ENCODE assay signal across 8 cellular contexts in the genomic region with DNA sequence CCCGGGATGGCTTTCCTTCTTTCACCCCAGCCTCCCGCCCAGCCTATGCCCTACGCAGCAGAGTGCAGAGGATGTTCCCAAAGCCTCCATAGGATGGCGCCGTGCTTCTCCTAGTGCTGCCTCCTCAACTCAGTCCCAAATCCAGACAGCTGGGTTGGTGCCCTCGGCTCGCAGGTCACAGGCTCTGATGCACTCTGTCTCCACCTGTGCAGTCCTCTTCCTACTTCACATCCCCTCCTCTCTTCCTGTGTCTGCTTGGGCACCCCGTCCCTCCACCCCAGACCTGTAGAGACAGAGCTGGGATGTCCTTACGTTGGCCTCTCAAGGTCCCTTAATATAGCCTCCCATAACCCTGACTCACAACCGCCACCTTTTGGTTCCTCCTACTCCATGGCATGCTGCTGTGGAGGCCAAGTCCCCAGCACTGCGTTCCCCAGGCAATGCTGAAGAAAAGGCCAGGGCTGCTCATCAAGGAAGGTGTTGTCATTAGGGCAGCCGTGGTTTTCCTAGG.
A peak's percentile ranks its signal among the peaks of the same experiment; 100 is the strongest.
DNase-seq lines count a peak whose midpoint lies in the region; ATAC-seq and TF ChIP-seq lines count a peak whose summit lies in the region.

No MANE protein-coding gene starts in this region.

- intact Hi-C loops in Right ventricle myocardium superior (cut with DNase I): loop anchor here (5.0 kb wide), 1 partner anchor 178 kb away; no protein-coding TSS in a partner anchor

- H3K4me3 Mint-ChIP-seq in WTC11: no peak overlapping the region

- H3K4me3 ChIP-seq in HL-60 (replicated peaks; ENCODE audit: insufficient read depth, low read length): no peak overlapping the region

- DNase-seq in DMS153 (lab: John Stamatoyannopoulos, UW) (peak; percentile 55), HL-60 (ENCODE audit: low read depth in 1 of 2, low spot score in 1 of 2) (peak in 1 of 2 experiments; percentile 52), WTC11 (ENCODE audit: low spot score) (peak; percentile 67), Right ventricle myocardium superior (peak; percentile 50), foreskin melanocyte (no peak), HCEC 1CT (no peak)
- peak; percentile 44 to 46 for DNase-seq in stimulated activated CD4-positive, alpha-beta T cell treated with anti-CD3 and anti-CD28 coated beads, Interleukin-2, amount 100 ng/mL, for 24 hours

- ATAC-seq in WTC11 (peak; percentile 94), Right ventricle myocardium superior (ENCODE audit: poor library complexity) (peak; percentile 93), HG03135 (IDR thresholded peaks at IDR 0.05; ENCODE audit: unreplicated experiment) (no peak)

- CTCF ChIA-PET in WTC11 (lab: Charles Lee): interaction anchor here (0.6 to 5.5 kb wide), 15 partner anchors 26 to 326 kb away, joined by 3 to 63 read pairs (median 4); partner anchors contain the start of gene GADD45G

- no peaks in the 10 kb centered on the region for H3K9me3 Mint-ChIP-seq in WTC11

- H3K36me3 Mint-ChIP-seq in WTC11: no peaks in the 10 kb centered on the region

- no peaks in the 10 kb centered on the region for H3K27me3 ChIP-seq in HL-60 (ENCODE audit: insufficient read depth, poor library complexity, severe bottlenecking)

- H3K4me1 Mint-ChIP-seq in WTC11: peaks cover 45% of the 10 kb centered on the region

- no peak overlapping the region for H3K27ac ChIP-seq in HL-60 (replicated peaks)

- peak; percentile 20 for TF ChIP-seq CTCF in HL-60 (IDR thresholded peaks at IDR 0.05; ENCODE audit: insufficient read depth, low read length)
- peak; percentile 33; the same call in 1 of the 2 replicates for TF ChIP-seq CTCF in WTC11 (IDR thresholded peaks at IDR 0.05)

- H3K27ac Mint-ChIP-seq in WTC11: no peak overlapping the region

- H3K27me3 Mint-ChIP-seq in WTC11 (ENCODE audit: low read depth): no peaks in the 10 kb centered on the region

- POLR2A ChIA-PET in WTC11 (lab: Charles Lee): no interaction called here

TF ChIP-seq in WTC11, 78 proteins besides CTCF, POLR2A, EP300 and RAD21:
- TF ChIP-seq NR1H2 (CRISPR knock-in tag; IDR thresholded peaks at IDR 0.05): no peak
- TF ChIP-seq, protein P1, sequence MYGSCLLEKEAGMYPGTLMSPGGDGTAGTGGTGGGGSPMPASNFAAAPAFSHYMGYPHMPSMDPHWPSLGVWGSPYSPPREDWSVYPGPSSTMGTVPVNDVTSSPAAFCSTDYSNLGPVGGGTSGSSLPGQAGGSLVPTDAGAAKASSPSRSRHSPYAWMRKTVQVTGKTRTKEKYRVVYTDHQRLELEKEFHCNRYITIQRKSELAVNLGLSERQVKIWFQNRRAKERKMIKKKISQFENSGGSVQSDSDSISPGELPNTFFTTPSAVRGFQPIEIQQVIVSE (CRISPR knock-in tag; IDR thresholded peaks at IDR 0.05; ENCODE audit: borderline replicate concordance): no peak
- no peak for TF ChIP-seq ZNF425 (CRISPR knock-in tag; conservative IDR thresholded peaks at IDR 0.05)
- TF ChIP-seq NR3C1 (CRISPR knock-in tag; conservative IDR thresholded peaks at IDR 0.05; ENCODE audit: low read depth): no peak
- TF ChIP-seq ZNF396 (CRISPR knock-in tag; IDR thresholded peaks at IDR 0.05; ENCODE audit: borderline replicate concordance): no peak
- TF ChIP-seq ZNF671 (CRISPR knock-in tag; IDR thresholded peaks at IDR 0.05): no peak
- no peak for TF ChIP-seq NFYB (CRISPR knock-in tag; conservative IDR thresholded peaks at IDR 0.05; ENCODE audit: low read depth)
- TF ChIP-seq, protein P2, sequence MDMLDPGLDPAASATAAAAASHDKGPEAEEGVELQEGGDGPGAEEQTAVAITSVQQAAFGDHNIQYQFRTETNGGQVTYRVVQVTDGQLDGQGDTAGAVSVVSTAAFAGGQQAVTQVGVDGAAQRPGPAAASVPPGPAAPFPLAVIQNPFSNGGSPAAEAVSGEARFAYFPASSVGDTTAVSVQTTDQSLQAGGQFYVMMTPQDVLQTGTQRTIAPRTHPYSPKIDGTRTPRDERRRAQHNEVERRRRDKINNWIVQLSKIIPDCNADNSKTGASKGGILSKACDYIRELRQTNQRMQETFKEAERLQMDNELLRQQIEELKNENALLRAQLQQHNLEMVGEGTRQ (CRISPR knock-in tag; IDR thresholded peaks at IDR 0.05): no peak
- no peak for TF ChIP-seq NFATC4 (CRISPR knock-in tag; IDR thresholded peaks at IDR 0.05)

Comparison
In these comparisons a context has a peak if more than half of its experiments do, and no peak if none do; other contexts are left out.
1. DNase-seq: peak in DMS153 (single experiment), WTC11 (single experiment), Right ventricle myocardium superior (single experiment) and stimulated activated CD4-positive, alpha-beta T cell treated with anti-CD3 and anti-CD28 coated beads, Interleukin-2, amount 100 ng/mL, for 24 hours (2 of 2); none in foreskin melanocyte (single experiment) and HCEC 1CT (single experiment).